8 cellular contexts compared by ENCODE assay signal in the genomic region with DNA sequence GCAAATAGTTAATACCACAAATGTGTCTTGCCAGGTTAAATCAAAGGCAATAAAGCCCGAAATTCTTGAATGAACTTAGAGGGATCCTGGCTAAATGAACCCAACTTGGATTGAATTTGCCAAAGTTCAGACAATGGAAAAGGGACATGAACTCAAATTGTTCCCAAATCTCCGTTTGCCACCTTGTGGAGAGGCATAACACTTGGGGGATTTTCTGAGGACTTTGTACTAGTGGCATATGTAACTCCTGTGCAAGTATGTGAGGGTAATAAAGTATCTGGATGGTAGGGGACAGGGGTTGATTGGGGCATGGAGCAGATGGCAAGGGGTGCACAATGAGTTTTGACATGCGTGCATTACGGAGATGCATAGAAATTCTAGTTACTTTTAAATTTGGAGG. TPM values are rescaled to one million over a fixed set of nuclear protein-coding genes. Genes with fewer than 3 reads are reported as not detected.
DNase-seq lines count a peak whose midpoint lies in the region; ATAC-seq, FAIRE-seq and TF ChIP-seq lines count a peak whose summit lies in the region.

No MANE protein-coding gene starts in this region.

- H3K4me1 ChIP-seq in thymus (ENCODE audit: control insufficient read depth, insufficient read depth, low read length): peaks cover 11% of the 10 kb centered on the region

- H3K27ac ChIP-seq in thymus (ENCODE audit: low read depth): no peak overlapping the region

- no peaks in the 10 kb centered on the region for H3K9me3 Mint-ChIP-seq in activated CD8-positive, alpha-beta memory T cell treated with anti-CD3 and anti-CD28 coated beads, Interleukin-2, amount 10 ng/mL, durations not matched to agents 7 days and 5 days (ENCODE audit: low read depth)
- no peaks in the 10 kb centered on the region for H3K9me3 Mint-ChIP-seq in activated naive CD8-positive, alpha-beta T cell treated with anti-CD3 and anti-CD28 coated beads, Interleukin-2, amount 10 ng/mL, durations not matched to agents 7 days and 5 days

- no peak for FAIRE-seq in H54 (lab: Jason Lieb, UNC)

- H3K4me3 ChIP-seq in thymus (ENCODE audit: low read length): peak overlapping the region; percentile 59

- H3K27ac Mint-ChIP-seq in activated CD8-positive, alpha-beta memory T cell treated with anti-CD3 and anti-CD28 coated beads, Interleukin-2, amount 10 ng/mL, durations not matched to agents 7 days and 5 days: peak overlapping the region; percentile 95
- peak overlapping the region; percentile 98 for H3K27ac Mint-ChIP-seq in activated naive CD8-positive, alpha-beta T cell treated with anti-CD3 and anti-CD28 coated beads, Interleukin-2, amount 10 ng/mL, durations not matched to agents 7 days and 5 days

- no peak for TF ChIP-seq POLR2A in H54 (IDR thresholded peaks at IDR 0.05; ENCODE audit: low read depth, low read length)

- no peaks in the 10 kb centered on the region for H3K9me3 ChIP-seq in thymus (ENCODE audit: control insufficient read depth)

- 90% methylated on average over 4 of the region's 4 CpGs for WGBS in thymus

- POLR2A ChIA-PET in activated naive CD8-positive, alpha-beta T cell treated with anti-CD3 and anti-CD28 coated beads, Interleukin-2, amount 10 ng/mL, durations not matched to agents 7 days and 5 days (lab: Charles Lee): interaction anchor here (0.6 to 3.6 kb wide), 5 partner anchors 98 to 424 kb away, joined by 3 to 29 read pairs (median 6); partner anchors contain the start of genes KIAA1143 and KIF15

- no peak for ATAC-seq in activated CD8-positive, alpha-beta memory T cell treated with anti-CD3 and anti-CD28 coated beads, Interleukin-2, amount 10 ng/mL, durations not matched to agents 7 days and 5 days
- ATAC-seq in activated naive CD8-positive, alpha-beta T cell treated with anti-CD3 and anti-CD28 coated beads, Interleukin-2, amount 10 ng/mL, durations not matched to agents 7 days and 5 days (ENCODE audit: low read depth): no peak
- ATAC-seq in GM21381 (IDR thresholded peaks at IDR 0.05; ENCODE audit: unreplicated experiment): no peak

- H3K4me3 Mint-ChIP-seq in activated CD8-positive, alpha-beta memory T cell treated with anti-CD3 and anti-CD28 coated beads, Interleukin-2, amount 10 ng/mL, durations not matched to agents 7 days and 5 days: peak overlapping the region; percentile 99
- peak overlapping the region; percentile 97 for H3K4me3 Mint-ChIP-seq in activated naive CD8-positive, alpha-beta T cell treated with anti-CD3 and anti-CD28 coated beads, Interleukin-2, amount 10 ng/mL, durations not matched to agents 7 days and 5 days

- H3K4me1 Mint-ChIP-seq in activated CD8-positive, alpha-beta memory T cell treated with anti-CD3 and anti-CD28 coated beads, Interleukin-2, amount 10 ng/mL, durations not matched to agents 7 days and 5 days: peaks cover 22% of the 10 kb centered on the region
- peaks cover 13% of the 10 kb centered on the region for H3K4me1 Mint-ChIP-seq in activated naive CD8-positive, alpha-beta T cell treated with anti-CD3 and anti-CD28 coated beads, Interleukin-2, amount 10 ng/mL, durations not matched to agents 7 days and 5 days

- no peaks in the 10 kb centered on the region for H3K36me3 ChIP-seq in thymus (ENCODE audit: control insufficient read depth, insufficient read depth)

- no peak for DNase-seq in activated CD8-positive, alpha-beta memory T cell treated with anti-CD3 and anti-CD28 coated beads, Interleukin-2, amount 10 ng/mL, durations not matched to agents 7 days and 5 days
- no peak for DNase-seq in activated CD8-positive, alpha-beta memory T cell treated with anti-CD3 and anti-CD28 coated beads for 24 hours
- DNase-seq in activated naive CD8-positive, alpha-beta T cell treated with anti-CD3 and anti-CD28 coated beads, Interleukin-2, amount 10 ng/mL, durations not matched to agents 7 days and 5 days: no peak
- DNase-seq in kidney tubule cell (ENCODE audit: low spot score) (peak; percentile 10), H54 (ENCODE audit: insufficient read length, low spot score) (no peak)
- no peak for DNase-seq in effector CD8-positive, alpha-beta T cell (lab: John Stamatoyannopoulos, UW)

- H3K27me3 Mint-ChIP-seq in activated CD8-positive, alpha-beta memory T cell treated with anti-CD3 and anti-CD28 coated beads, Interleukin-2, amount 10 ng/mL, durations not matched to agents 7 days and 5 days: peaks cover 9% of the 10 kb centered on the region
- peaks cover 11% of the 10 kb centered on the region for H3K27me3 Mint-ChIP-seq in activated naive CD8-positive, alpha-beta T cell treated with anti-CD3 and anti-CD28 coated beads, Interleukin-2, amount 10 ng/mL, durations not matched to agents 7 days and 5 days

- H3K36me3 Mint-ChIP-seq in activated CD8-positive, alpha-beta memory T cell treated with anti-CD3 and anti-CD28 coated beads, Interleukin-2, amount 10 ng/mL, durations not matched to agents 7 days and 5 days: peaks cover 9% of the 10 kb centered on the region
- peaks cover 3% of the 10 kb centered on the region for H3K36me3 Mint-ChIP-seq in activated naive CD8-positive, alpha-beta T cell treated with anti-CD3 and anti-CD28 coated beads, Interleukin-2, amount 10 ng/mL, durations not matched to agents 7 days and 5 days

- no peaks in the 10 kb centered on the region for H3K27me3 ChIP-seq in thymus (ENCODE audit: control insufficient read depth, insufficient read depth)

- CTCF ChIA-PET in activated CD8-positive, alpha-beta memory T cell treated with anti-CD3 and anti-CD28 coated beads, Interleukin-2, amount 10 ng/mL, durations not matched to agents 7 days and 5 days (lab: Charles Lee): interaction anchor here (1.1 kb wide), 1 partner anchor 8 kb away, joined by 3 read pairs; no protein-coding TSS in a partner anchor

RNA-seq across cellular contexts. Expression of gene TCAIM, which starts 1.3 kb away (rescaled TPM):
- 10 to 100 TPM; 13.7 to 16.2 TPM for total RNA-seq in activated CD8-positive, alpha-beta memory T cell treated with anti-CD3 and anti-CD28 coated beads, Interleukin-2, amount 10 ng/mL, durations not matched to agents 7 days and 5 days
- total RNA-seq in activated naive CD8-positive, alpha-beta T cell treated with anti-CD3 and anti-CD28 coated beads, Interleukin-2, amount 10 ng/mL, durations not matched to agents 7 days and 5 days: 10 to 100 TPM; 19.4 to 20.9 TPM
- 18.1 TPM for polyA plus RNA-seq in thymus
